Comparison of ENCODE assay signal across 1 cellular context in genomic region chr2:231713738-231714638, GRCh38.
TF ChIP-seq lines count a peak whose summit lies in the region.

No MANE protein-coding gene starts in this region.

TF ChIP-seq in GM12878, 131 proteins besides CTCF, POLR2A, EP300 and RAD21 (continued from another document and continues in another):
- TF ChIP-seq, protein P1, sequence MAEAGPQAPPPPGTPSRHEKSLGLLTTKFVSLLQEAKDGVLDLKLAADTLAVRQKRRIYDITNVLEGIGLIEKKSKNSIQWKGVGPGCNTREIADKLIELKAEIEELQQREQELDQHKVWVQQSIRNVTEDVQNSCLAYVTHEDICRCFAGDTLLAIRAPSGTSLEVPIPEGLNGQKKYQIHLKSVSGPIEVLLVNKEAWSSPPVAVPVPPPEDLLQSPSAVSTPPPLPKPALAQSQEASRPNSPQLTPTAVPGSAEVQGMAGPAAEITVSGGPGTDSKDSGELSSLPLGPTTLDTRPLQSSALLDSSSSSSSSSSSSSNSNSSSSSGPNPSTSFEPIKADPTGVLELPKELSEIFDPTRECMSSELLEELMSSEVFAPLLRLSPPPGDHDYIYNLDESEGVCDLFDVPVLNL (IDR thresholded peaks at IDR 0.05; ENCODE audit: low read depth, low read length) = no peak
- TF ChIP-seq ESRRA (IDR thresholded peaks at IDR 0.05; ENCODE audit: low read length) (no peak), JUNB (IDR thresholded peaks at IDR 0.05) (no peak), DPF2 (IDR thresholded peaks at IDR 0.05) (0 out of 2 replicates have a peak, but pooled peaks have one; percentile 51), MTA2 (IDR thresholded peaks at IDR 0.05; ENCODE audit: low read depth) (peak; percentile 32; the same call in 1 of the 2 replicates), IKZF2 (IDR thresholded peaks at IDR 0.05) (peak; percentile 43 to 54; a peak in 3 of 4 replicates), FOXK2 (IDR thresholded peaks at IDR 0.05) (no peak), SMAD5 (IDR thresholded peaks at IDR 0.05; ENCODE audit: low read depth) (peak; percentile 76; the same call in 1 of the 2 replicates), SRF (IDR thresholded peaks at IDR 0.05; ENCODE audit: low read depth in 2 of 2, low read length in 2 of 2) (0 out of 4 replicates have a peak, but pooled peaks of 1 of the 2 experiments have one; percentile 8), NBN (IDR thresholded peaks at IDR 0.05) (peak; percentile 62), POLR2AphosphoS5 (IDR thresholded peaks at IDR 0.05; ENCODE audit: low read length) (peak; percentile 98), CHD1 (IDR thresholded peaks at IDR 0.05; ENCODE audit: low read depth, low read length) (no peak), TBL1XR1 (IDR thresholded peaks at IDR 0.05; ENCODE audit: low read depth, low read length) (no peak; the same call in 1 of the 2 replicates), CHD2 (IDR thresholded peaks at IDR 0.05; ENCODE audit: borderline replicate concordance, low read depth, low read length) (peak; percentile 79), NRF1 (conservative IDR thresholded peaks at IDR 0.05; ENCODE audit: low read depth, low read length) (no peak), RFX5 (IDR thresholded peaks at IDR 0.05; ENCODE audit: low read depth, low read length) (no peak), RELA (IDR thresholded peaks at IDR 0.05; ENCODE audit: borderline replicate concordance, partially characterized antibody) (no peak), FOS (IDR thresholded peaks at IDR 0.05; ENCODE audit: borderline replicate concordance, extremely low read depth, insufficient read length) (no peak), RELB (IDR thresholded peaks at IDR 0.05; ENCODE audit: low read depth) (peak; percentile 55; the same call in 1 of the 2 replicates), HCFC1 (IDR thresholded peaks at IDR 0.05; ENCODE audit: low read length) (no peak), MTA3 (IDR thresholded peaks at IDR 0.05; ENCODE audit: borderline replicate concordance, low read length) (no peak), TCF12 (IDR thresholded peaks at IDR 0.05; ENCODE audit: low read depth, low read length) (0 out of 2 replicates have a peak, but pooled peaks have one; percentile 48), ZBED1 (IDR thresholded peaks at IDR 0.05; ENCODE audit: borderline replicate concordance) (peak; percentile 77), HDAC6 (IDR thresholded peaks at IDR 0.05; ENCODE audit: unreplicated experiment) (peak; percentile 60), BACH1 (IDR thresholded peaks at IDR 0.05; ENCODE audit: borderline replicate concordance) (peak; percentile 98), BCL11A (IDR thresholded peaks at IDR 0.05; ENCODE audit: low read depth, low read length) (peak; percentile 96), MEF2A (IDR thresholded peaks at IDR 0.05; ENCODE audit: insufficient read depth, low read depth, low read length) (0 out of 2 replicates have a peak, but pooled peaks have one; percentile 40), YY1 (IDR thresholded peaks at IDR 0.05; ENCODE audit: low read depth, low read length) (peak; percentile 77), SMARCA5 (IDR thresholded peaks at IDR 0.05) (peak; percentile 91), TCF7 (IDR thresholded peaks at IDR 0.05; ENCODE audit: borderline replicate concordance) (no peak), STAT3 (IDR thresholded peaks at IDR 0.05; ENCODE audit: low read depth, low read length) (no peak), RUNX3 (IDR thresholded peaks at IDR 0.05; ENCODE audit: low read length) (no peak), MYC (IDR thresholded peaks at IDR 0.05; ENCODE audit: insufficient read depth, insufficient read length, insufficient replicate concordance, low read length, severe bottlenecking) (no peak), CREM (IDR thresholded peaks at IDR 0.05; ENCODE audit: low read depth) (peak; percentile 59), RCOR1 (conservative IDR thresholded peaks at IDR 0.05; ENCODE audit: low read depth, low read length) (no peak), NFIC (IDR thresholded peaks at IDR 0.05; ENCODE audit: low read depth, low read length) (no peak), GATAD2B (conservative IDR thresholded peaks at IDR 0.05; ENCODE audit: low read depth) (peak; percentile 71), NR2C2 (IDR thresholded peaks at IDR 0.05; ENCODE audit: borderline replicate concordance, control insufficient read depth, insufficient read length, low read depth) (no peak), PKNOX1 (IDR thresholded peaks at IDR 0.05) (0 out of 2 replicates have a peak, but pooled peaks have one; percentile 4), IKZF1 (conservative IDR thresholded peaks at IDR 0.05) (peak; percentile 67), ZNF24 (IDR thresholded peaks at IDR 0.05) (peak; percentile 73)
- TF ChIP-seq, protein P2, sequence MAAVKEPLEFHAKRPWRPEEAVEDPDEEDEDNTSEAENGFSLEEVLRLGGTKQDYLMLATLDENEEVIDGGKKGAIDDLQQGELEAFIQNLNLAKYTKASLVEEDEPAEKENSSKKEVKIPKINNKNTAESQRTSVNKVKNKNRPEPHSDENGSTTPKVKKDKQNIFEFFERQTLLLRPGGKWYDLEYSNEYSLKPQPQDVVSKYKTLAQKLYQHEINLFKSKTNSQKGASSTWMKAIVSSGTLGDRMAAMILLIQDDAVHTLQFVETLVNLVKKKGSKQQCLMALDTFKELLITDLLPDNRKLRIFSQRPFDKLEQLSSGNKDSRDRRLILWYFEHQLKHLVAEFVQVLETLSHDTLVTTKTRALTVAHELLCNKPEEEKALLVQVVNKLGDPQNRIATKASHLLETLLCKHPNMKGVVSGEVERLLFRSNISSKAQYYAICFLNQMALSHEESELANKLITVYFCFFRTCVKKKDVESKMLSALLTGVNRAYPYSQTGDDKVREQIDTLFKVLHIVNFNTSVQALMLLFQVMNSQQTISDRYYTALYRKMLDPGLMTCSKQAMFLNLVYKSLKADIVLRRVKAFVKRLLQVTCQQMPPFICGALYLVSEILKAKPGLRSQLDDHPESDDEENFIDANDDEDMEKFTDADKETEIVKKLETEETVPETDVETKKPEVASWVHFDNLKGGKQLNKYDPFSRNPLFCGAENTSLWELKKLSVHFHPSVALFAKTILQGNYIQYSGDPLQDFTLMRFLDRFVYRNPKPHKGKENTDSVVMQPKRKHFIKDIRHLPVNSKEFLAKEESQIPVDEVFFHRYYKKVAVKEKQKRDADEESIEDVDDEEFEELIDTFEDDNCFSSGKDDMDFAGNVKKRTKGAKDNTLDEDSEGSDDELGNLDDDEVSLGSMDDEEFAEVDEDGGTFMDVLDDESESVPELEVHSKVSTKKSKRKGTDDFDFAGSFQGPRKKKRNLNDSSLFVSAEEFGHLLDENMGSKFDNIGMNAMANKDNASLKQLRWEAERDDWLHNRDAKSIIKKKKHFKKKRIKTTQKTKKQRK (IDR thresholded peaks at IDR 0.05; ENCODE audit: low read depth, low read length) = peak; percentile 30; the same call in 1 of the 2 replicates
- TF ChIP-seq, protein P3, sequence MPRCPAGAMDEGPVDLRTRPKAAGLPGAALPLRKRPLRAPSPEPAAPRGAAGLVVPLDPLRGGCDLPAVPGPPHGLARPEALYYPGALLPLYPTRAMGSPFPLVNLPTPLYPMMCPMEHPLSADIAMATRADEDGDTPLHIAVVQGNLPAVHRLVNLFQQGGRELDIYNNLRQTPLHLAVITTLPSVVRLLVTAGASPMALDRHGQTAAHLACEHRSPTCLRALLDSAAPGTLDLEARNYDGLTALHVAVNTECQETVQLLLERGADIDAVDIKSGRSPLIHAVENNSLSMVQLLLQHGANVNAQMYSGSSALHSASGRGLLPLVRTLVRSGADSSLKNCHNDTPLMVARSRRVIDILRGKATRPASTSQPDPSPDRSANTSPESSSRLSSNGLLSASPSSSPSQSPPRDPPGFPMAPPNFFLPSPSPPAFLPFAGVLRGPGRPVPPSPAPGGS (IDR thresholded peaks at IDR 0.05; ENCODE audit: borderline replicate concordance, insufficient read depth, low read depth, low read length, poor library complexity, severe bottlenecking) = peak; percentile 42
- TF ChIP-seq, protein P4, sequence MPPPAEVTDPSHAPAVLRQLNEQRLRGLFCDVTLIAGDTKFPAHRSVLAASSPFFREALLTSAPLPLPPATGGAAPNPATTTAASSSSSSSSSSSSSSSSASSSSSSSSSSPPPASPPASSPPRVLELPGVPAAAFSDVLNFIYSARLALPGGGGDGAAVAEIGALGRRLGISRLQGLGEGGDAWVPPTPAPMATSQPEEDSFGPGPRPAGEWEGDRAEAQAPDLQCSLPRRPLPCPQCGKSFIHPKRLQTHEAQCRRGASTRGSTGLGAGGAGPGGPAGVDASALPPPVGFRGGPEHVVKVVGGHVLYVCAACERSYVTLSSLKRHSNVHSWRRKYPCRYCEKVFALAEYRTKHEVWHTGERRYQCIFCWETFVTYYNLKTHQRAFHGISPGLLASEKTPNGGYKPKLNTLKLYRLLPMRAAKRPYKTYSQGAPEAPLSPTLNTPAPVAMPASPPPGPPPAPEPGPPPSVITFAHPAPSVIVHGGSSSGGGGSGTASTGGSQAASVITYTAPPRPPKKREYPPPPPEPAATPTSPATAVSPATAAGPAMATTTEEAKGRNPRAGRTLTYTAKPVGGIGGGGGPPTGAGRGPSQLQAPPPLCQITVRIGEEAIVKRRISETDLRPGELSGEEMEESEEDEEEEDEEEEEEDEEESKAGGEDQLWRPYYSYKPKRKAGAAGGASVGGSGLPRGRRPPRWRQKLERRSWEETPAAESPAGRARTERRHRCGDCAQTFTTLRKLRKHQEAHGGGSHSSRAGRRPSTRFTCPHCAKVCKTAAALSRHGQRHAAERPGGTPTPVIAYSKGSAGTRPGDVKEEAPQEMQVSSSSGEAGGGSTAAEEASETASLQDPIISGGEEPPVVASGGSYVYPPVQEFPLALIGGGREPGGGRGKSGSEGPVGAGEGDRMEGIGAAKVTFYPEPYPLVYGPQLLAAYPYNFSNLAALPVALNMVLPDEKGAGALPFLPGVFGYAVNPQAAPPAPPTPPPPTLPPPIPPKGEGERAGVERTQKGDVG (CRISPR knock-in tag; IDR thresholded peaks at IDR 0.05) = peak; percentile 62; the same call in 1 of the 2 replicates
- TF ChIP-seq, protein P5, sequence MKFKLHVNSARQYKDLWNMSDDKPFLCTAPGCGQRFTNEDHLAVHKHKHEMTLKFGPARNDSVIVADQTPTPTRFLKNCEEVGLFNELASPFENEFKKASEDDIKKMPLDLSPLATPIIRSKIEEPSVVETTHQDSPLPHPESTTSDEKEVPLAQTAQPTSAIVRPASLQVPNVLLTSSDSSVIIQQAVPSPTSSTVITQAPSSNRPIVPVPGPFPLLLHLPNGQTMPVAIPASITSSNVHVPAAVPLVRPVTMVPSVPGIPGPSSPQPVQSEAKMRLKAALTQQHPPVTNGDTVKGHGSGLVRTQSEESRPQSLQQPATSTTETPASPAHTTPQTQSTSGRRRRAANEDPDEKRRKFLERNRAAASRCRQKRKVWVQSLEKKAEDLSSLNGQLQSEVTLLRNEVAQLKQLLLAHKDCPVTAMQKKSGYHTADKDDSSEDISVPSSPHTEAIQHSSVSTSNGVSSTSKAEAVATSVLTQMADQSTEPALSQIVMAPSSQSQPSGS (IDR thresholded peaks at IDR 0.05; ENCODE audit: low read length) = no peak
- TF ChIP-seq, protein P6, sequence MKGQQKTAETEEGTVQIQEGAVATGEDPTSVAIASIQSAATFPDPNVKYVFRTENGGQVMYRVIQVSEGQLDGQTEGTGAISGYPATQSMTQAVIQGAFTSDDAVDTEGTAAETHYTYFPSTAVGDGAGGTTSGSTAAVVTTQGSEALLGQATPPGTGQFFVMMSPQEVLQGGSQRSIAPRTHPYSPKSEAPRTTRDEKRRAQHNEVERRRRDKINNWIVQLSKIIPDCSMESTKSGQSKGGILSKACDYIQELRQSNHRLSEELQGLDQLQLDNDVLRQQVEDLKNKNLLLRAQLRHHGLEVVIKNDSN (IDR thresholded peaks at IDR 0.05; ENCODE audit: borderline replicate concordance, extremely low read length, insufficient read depth, low read depth, low read length) = no peak
- TF ChIP-seq, protein P7, sequence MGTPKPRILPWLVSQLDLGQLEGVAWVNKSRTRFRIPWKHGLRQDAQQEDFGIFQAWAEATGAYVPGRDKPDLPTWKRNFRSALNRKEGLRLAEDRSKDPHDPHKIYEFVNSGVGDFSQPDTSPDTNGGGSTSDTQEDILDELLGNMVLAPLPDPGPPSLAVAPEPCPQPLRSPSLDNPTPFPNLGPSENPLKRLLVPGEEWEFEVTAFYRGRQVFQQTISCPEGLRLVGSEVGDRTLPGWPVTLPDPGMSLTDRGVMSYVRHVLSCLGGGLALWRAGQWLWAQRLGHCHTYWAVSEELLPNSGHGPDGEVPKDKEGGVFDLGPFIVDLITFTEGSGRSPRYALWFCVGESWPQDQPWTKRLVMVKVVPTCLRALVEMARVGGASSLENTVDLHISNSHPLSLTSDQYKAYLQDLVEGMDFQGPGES (IDR thresholded peaks at IDR 0.05) = no peak
- TF ChIP-seq, protein P8, sequence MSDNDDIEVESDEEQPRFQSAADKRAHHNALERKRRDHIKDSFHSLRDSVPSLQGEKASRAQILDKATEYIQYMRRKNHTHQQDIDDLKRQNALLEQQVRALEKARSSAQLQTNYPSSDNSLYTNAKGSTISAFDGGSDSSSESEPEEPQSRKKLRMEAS (IDR thresholded peaks at IDR 0.05; ENCODE audit: low read depth, low read length) = peak; percentile 58; the same call in 1 of the 2 replicates
